ENCODE assay signal across 8 cellular contexts in genomic region chr19:3210347-3211017, GRCh38. TPM values are rescaled to one million over a fixed set of nuclear protein-coding genes. Genes with fewer than 3 reads are reported as not detected.
DNase-seq lines count a peak whose midpoint lies in the region; ATAC-seq and TF ChIP-seq lines count a peak whose summit lies in the region.

No MANE protein-coding gene starts in this region.

- no peaks in the 10 kb centered on the region for H3K4me1 Mint-ChIP-seq in CD4-positive, alpha-beta T cell (ENCODE audit: low read depth)

- no peak overlapping the region for H3K27ac ChIP-seq in CD4-positive, alpha-beta T cell (ENCODE audit: low read depth, low read length)
- no peak overlapping the region for H3K27ac ChIP-seq in vagina

- no peak for TF ChIP-seq POLR2A in vagina (IDR thresholded peaks at IDR 0.05)

- POLR2A ChIA-PET in CD4-positive, alpha-beta T cell (lab: Charles Lee), result no interaction called here

- no peaks in the 10 kb centered on the region for H3K27me3 ChIP-seq in CD4-positive, alpha-beta T cell (ENCODE audit: control insufficient read depth, insufficient read depth, low read length)
- no peaks in the 10 kb centered on the region for H3K27me3 ChIP-seq in vagina

- H3K27me3 Mint-ChIP-seq in CD4-positive, alpha-beta T cell, result no peaks in the 10 kb centered on the region

- no peak overlapping the region for H3K4me3 Mint-ChIP-seq in CD4-positive, alpha-beta T cell

- peak; percentile 55 to 77 (median 64) for DNase-seq in CD4-positive, alpha-beta T cell
- DNase-seq in T-helper 22 cell (ENCODE audit: low read depth), result peak; percentile 21
- peak; percentile 50 for DNase-seq in astrocyte of the hippocampus (ENCODE audit: low read depth, low spot score)
- peak; percentile 21 for DNase-seq in iris pigment epithelial cell (ENCODE audit: low read depth)
- peak; percentile 51 to 73 (median 52) for DNase-seq in stimulated activated CD4-positive, alpha-beta T cell treated with anti-CD3 and anti-CD28 coated beads, TNF-alpha, amount 100 ng/mL, for 24 hours (ENCODE audit: low read depth in 3 of 3)
- DNase-seq in vagina (ENCODE audit: extremely low spot score in 2 of 2), result no peak

- H3K36me3 ChIP-seq in vagina, result peaks cover 0 to 21% of the 10 kb centered on the region in 2 donors

- peak; percentile 70 for TF ChIP-seq CTCF in CD4-positive, alpha-beta T cell (IDR thresholded peaks at IDR 0.05)
- peak in 1 of 3 experiments; percentile 23 for TF ChIP-seq CTCF in vagina (IDR thresholded peaks at IDR 0.05)

- H3K9me3 ChIP-seq in CD4-positive, alpha-beta T cell (ENCODE audit: control insufficient read depth, low read length), result no peaks in the 10 kb centered on the region
- H3K9me3 ChIP-seq in vagina, result no peaks in the 10 kb centered on the region

- no peak overlapping the region for H3K27ac Mint-ChIP-seq in CD4-positive, alpha-beta T cell

- H3K4me3 ChIP-seq in vagina, result no peak overlapping the region

- H3K4me1 ChIP-seq in vagina, result no peaks in the 10 kb centered on the region

- no peaks in the 10 kb centered on the region for H3K9me3 Mint-ChIP-seq in CD4-positive, alpha-beta T cell

- ATAC-seq in CD4-positive, alpha-beta T cell (ENCODE audit: poor library complexity), result peak; percentile 94
- ATAC-seq in HG02798 (IDR thresholded peaks at IDR 0.05; ENCODE audit: poor library complexity, unreplicated experiment) (peak; percentile 50), HG02759 (IDR thresholded peaks at IDR 0.05; ENCODE audit: unreplicated experiment) (no peak)

- H3K36me3 Mint-ChIP-seq in CD4-positive, alpha-beta T cell (ENCODE audit: low read depth), result peaks cover 14% of the 10 kb centered on the region

- intact Hi-C loops in CD4-positive, alpha-beta T cell (cut with DNase I, micrococcal nuclease), result loop anchor here (1.0 to 2.0 kb wide), 2 partner anchors 248 kb away; no protein-coding TSS in a partner anchor
- intact Hi-C loops in vagina (cut with DNase I), result no loop called here

- CTCF ChIA-PET in CD4-positive, alpha-beta T cell (lab: Charles Lee), result interaction anchor here (1.3 to 1.7 kb wide), 3 partner anchors 135 to 260 kb away, joined by 4 to 7 read pairs (median 6); no protein-coding TSS in a partner anchor

RNA-seq across cellular contexts. Expression of gene CELF5, which starts 14.0 kb away (rescaled TPM):
- total RNA-seq in CD4-positive, alpha-beta T cell, result under 1 TPM; 0.36 TPM
- total RNA-seq in vagina, result not detected

RNA-seq across cellular contexts. Expression of gene NCLN, which starts 24.8 kb away (rescaled TPM):
- 10 to 100 TPM; 49.6 to 51.9 TPM for total RNA-seq in CD4-positive, alpha-beta T cell
- total RNA-seq in vagina, result 34.9 TPM

RNA-seq across cellular contexts. Expression of gene S1PR4, which starts 31.9 kb away (rescaled TPM):
- total RNA-seq in CD4-positive, alpha-beta T cell, result 10 to 100 TPM; 70.2 to 73.7 TPM
- total RNA-seq in vagina, result not detected

Comparison
In these comparisons a context has a peak if more than half of its experiments do, and no peak if none do; other contexts are left out.
1. DNase-seq: peak in CD4-positive, alpha-beta T cell (10 of 10), T-helper 22 cell (single experiment), astrocyte of the hippocampus (single experiment), iris pigment epithelial cell (single experiment) and stimulated activated CD4-positive, alpha-beta T cell treated with anti-CD3 and anti-CD28 coated beads, TNF-alpha, amount 100 ng/mL, for 24 hours (3 of 3); none in vagina (0 of 2).
2. RNA of gene S1PR4, which starts 31.9 kb away (total RNA-seq): 70.2 to 73.7 TPM in CD4-positive, alpha-beta T cell; not detected in vagina (single experiment); every median in the first group is over 10 times any median in the second.